ENCODE assay signal across 9 cellular contexts in genomic region chr1:248837045-248837793, GRCh38. TPM values are rescaled to one million over a fixed set of nuclear protein-coding genes. Genes with fewer than 3 reads are reported as not detected.
DNase-seq lines count a peak whose midpoint lies in the region; ATAC-seq and TF ChIP-seq lines count a peak whose summit lies in the region.
"Had no signal": no experiment of that assay in that cellular context is flagged by ENCODE, and none has a peak within 500 bp of the region (broad histone marks: within the 10 kb centered on the region; RNA-seq: fewer than 3 reads in every experiment).

No MANE protein-coding gene starts in this region.

- peak overlapping the region; percentile 97 for H3K27ac Mint-ChIP-seq in activated CD4-positive, alpha-beta T cell treated with anti-CD3 and anti-CD28 coated beads, Interleukin-2, amount 10 ng/mL, durations not matched to agents 7 days and 5 days

- peaks cover 2% of the 10 kb centered on the region for H3K27me3 Mint-ChIP-seq in activated CD4-positive, alpha-beta T cell treated with anti-CD3 and anti-CD28 coated beads, Interleukin-2, amount 10 ng/mL, durations not matched to agents 7 days and 5 days
- H3K27me3 Mint-ChIP-seq: naive B cell had no signal

- POLR2A ChIA-PET in activated CD4-positive, alpha-beta T cell treated with anti-CD3 and anti-CD28 coated beads, Interleukin-2, amount 10 ng/mL, durations not matched to agents 7 days and 5 days (lab: Charles Lee) = interaction anchor here (0.8 to 1.8 kb wide), 3 partner anchors 10 to 22 kb away, joined by 4 to 6 read pairs (median 5); partner anchors contain the start of genes SH3BP5L and ZNF692

- no peaks in the 10 kb centered on the region for H3K36me3 Mint-ChIP-seq in activated CD4-positive, alpha-beta T cell treated with anti-CD3 and anti-CD28 coated beads, Interleukin-2, amount 10 ng/mL, durations not matched to agents 7 days and 5 days (ENCODE audit: low read depth)
- H3K36me3 Mint-ChIP-seq: naive B cell had no signal

- H3K36me3 ChIP-seq in SJCRH30 (no peaks in the 10 kb centered on the region), suprapubic skin (no peaks in the 10 kb centered on the region)

- H3K9me3 ChIP-seq in SJCRH30 (replicated peaks) (no peaks in the 10 kb centered on the region), iPS-18c (ENCODE audit: control insufficient read depth, insufficient read depth, low read length) (no peaks in the 10 kb centered on the region), suprapubic skin (no peaks in the 10 kb centered on the region)

- H3K4me1 Mint-ChIP-seq in activated CD4-positive, alpha-beta T cell treated with anti-CD3 and anti-CD28 coated beads, Interleukin-2, amount 10 ng/mL, durations not matched to agents 7 days and 5 days = peaks cover 24% of the 10 kb centered on the region

- no peak for TF ChIP-seq CTCF in suprapubic skin (IDR thresholded peaks at IDR 0.05)

- no peak for TF ChIP-seq EP300 in suprapubic skin (IDR thresholded peaks at IDR 0.05)

- H3K4me1 ChIP-seq in SJCRH30 (no peaks in the 10 kb centered on the region), suprapubic skin (peaks cover 38% of the 10 kb centered on the region)

- ATAC-seq in HG03095 (IDR thresholded peaks at IDR 0.05; ENCODE audit: unreplicated experiment) (no peak), GM18868 (IDR thresholded peaks at IDR 0.05; ENCODE audit: unreplicated experiment) (no peak), HG03432 (IDR thresholded peaks at IDR 0.05; ENCODE audit: unreplicated experiment) (no peak)

- CTCF ChIA-PET in activated CD4-positive, alpha-beta T cell treated with anti-CD3 and anti-CD28 coated beads, Interleukin-2, amount 10 ng/mL, durations not matched to agents 7 days and 5 days (lab: Charles Lee) = interaction anchor here (0.6 to 4.9 kb wide), 7 partner anchors 8 to 87 kb away, joined by 3 to 41 read pairs (median 8); partner anchors contain the start of genes SH3BP5L and ZNF692

- WGBS in suprapubic skin = 49% methylated on average over 11 of the region's 11 CpGs

- no peak for TF ChIP-seq POLR2A in suprapubic skin (IDR thresholded peaks at IDR 0.05)

- H3K27ac ChIP-seq in SJCRH30 (no peak overlapping the region), suprapubic skin (peak overlapping the region; percentile 99)

- no peaks in the 10 kb centered on the region for H3K9me3 Mint-ChIP-seq in activated CD4-positive, alpha-beta T cell treated with anti-CD3 and anti-CD28 coated beads, Interleukin-2, amount 10 ng/mL, durations not matched to agents 7 days and 5 days
- H3K9me3 Mint-ChIP-seq: naive B cell had no signal

- no peak overlapping the region for H3K4me3 Mint-ChIP-seq in activated CD4-positive, alpha-beta T cell treated with anti-CD3 and anti-CD28 coated beads, Interleukin-2, amount 10 ng/mL, durations not matched to agents 7 days and 5 days
- H3K4me3 Mint-ChIP-seq: naive B cell had no signal

- peak overlapping the region; percentile 82 for H3K4me3 ChIP-seq in SJCRH30
- H3K4me3 ChIP-seq in iPS-18c (ENCODE audit: insufficient read depth, low read depth, low read length) = peak overlapping the region; percentile 46
- H3K4me3 ChIP-seq in suprapubic skin = peak overlapping the region; percentile 75

- H3K27me3 ChIP-seq in SJCRH30 (0 out of 2 replicates have a peak, but pooled peaks cover 3% of the 10 kb centered on the region), suprapubic skin (no peaks in the 10 kb centered on the region)

- DNase-seq in activated CD4-positive, alpha-beta T cell treated with anti-CD3 and anti-CD28 coated beads, Interleukin-2, amount 10 ng/mL, durations not matched to agents 7 days and 5 days = no peak
- DNase-seq in activated CD4-positive, alpha-beta T cell treated with anti-CD3 and anti-CD28 coated beads for 1 hour = no peak
- DNase-seq in SJCRH30 (no peak), suprapubic skin (ENCODE audit: low spot score in 2 of 2) (peak; percentile 44 to 50)

RNA-seq across cellular contexts. Expression of gene ZNF672, which starts 0.8 kb away (rescaled TPM):
- 10 to 100 TPM; 46.5 to 56.9 TPM for total RNA-seq in activated CD4-positive, alpha-beta T cell treated with anti-CD3 and anti-CD28 coated beads, Interleukin-2, amount 10 ng/mL, durations not matched to agents 7 days and 5 days
- 15.9 and 17.0 TPM in 2 replicates for total RNA-seq in SJCRH30 (2014; rRNA removed; shearing (Covaris generic))
- 10 to 100 TPM; 34.4 to 39.7 (median 38.8) TPM for total RNA-seq in suprapubic skin

RNA-seq across cellular contexts. Expression of gene SH3BP5L, which starts 11.5 kb away (rescaled TPM):
- 10 to 100 TPM; 29.7 to 32.7 TPM for total RNA-seq in activated CD4-positive, alpha-beta T cell treated with anti-CD3 and anti-CD28 coated beads, Interleukin-2, amount 10 ng/mL, durations not matched to agents 7 days and 5 days
- 14.2 and 15.8 TPM in 2 replicates for total RNA-seq in SJCRH30 (2014; rRNA removed; shearing (Covaris generic))
- total RNA-seq in suprapubic skin = 10 to 100 TPM; 23.5 to 41.2 (median 29.4) TPM

RNA-seq across cellular contexts. Expression of gene ZNF692, which starts 21.7 kb away (rescaled TPM):
- total RNA-seq in activated CD4-positive, alpha-beta T cell treated with anti-CD3 and anti-CD28 coated beads, Interleukin-2, amount 10 ng/mL, durations not matched to agents 7 days and 5 days = 10 to 100 TPM; 55.5 to 57.6 TPM
- total RNA-seq in SJCRH30 (2014; rRNA removed; shearing (Covaris generic)) = 17.2 and 26.4 TPM in 2 replicates
- total RNA-seq in suprapubic skin = 100 to 1,000 TPM in 1 of 4 donors, 10 to 100 TPM in 3; 30.2 to 138 (median 52.6) TPM

Comparison
In these comparisons a context has a peak if more than half of its experiments do, and no peak if none do; other contexts are left out.
1. DNase-seq: peak in suprapubic skin (2 of 2); none in activated CD4-positive, alpha-beta T cell treated with anti-CD3 and anti-CD28 coated beads, Interleukin-2, amount 10 ng/mL, durations not matched to agents 7 days and 5 days (single experiment), activated CD4-positive, alpha-beta T cell treated with anti-CD3 and anti-CD28 coated beads for 1 hour (single experiment) and SJCRH30 (0 of 2).
2. Peak in every context shown above with its lines, with median percentiles within 50 percentile points of each other: H3K4me3 ChIP-seq.